1 cellular context compared by ENCODE assay signal in genomic region chrX:21412029-21412428, GRCh38.
TF ChIP-seq lines count a peak whose summit lies in the region.

No MANE protein-coding gene starts in this region.

TF ChIP-seq in endothelial cell of umbilical vein, 7 proteins besides CTCF, POLR2A, EP300 and RAD21 (continued from another document):
- no peak for TF ChIP-seq MAX (IDR thresholded peaks at IDR 0.05; ENCODE audit: insufficient read depth, insufficient read length)
- no peak for TF ChIP-seq EZH2 (IDR thresholded peaks at IDR 0.05; ENCODE audit: borderline replicate concordance, low read depth, low read length, severe bottlenecking)
- TF ChIP-seq POLR2AphosphoS5 (IDR thresholded peaks at IDR 0.05; ENCODE audit: insufficient read depth, low read depth, low read length) = no peak
- no peak for TF ChIP-seq GATA2 (IDR thresholded peaks at IDR 0.05; ENCODE audit: insufficient read depth, insufficient read length, low read depth, low read length)
